In the genomic region with DNA sequence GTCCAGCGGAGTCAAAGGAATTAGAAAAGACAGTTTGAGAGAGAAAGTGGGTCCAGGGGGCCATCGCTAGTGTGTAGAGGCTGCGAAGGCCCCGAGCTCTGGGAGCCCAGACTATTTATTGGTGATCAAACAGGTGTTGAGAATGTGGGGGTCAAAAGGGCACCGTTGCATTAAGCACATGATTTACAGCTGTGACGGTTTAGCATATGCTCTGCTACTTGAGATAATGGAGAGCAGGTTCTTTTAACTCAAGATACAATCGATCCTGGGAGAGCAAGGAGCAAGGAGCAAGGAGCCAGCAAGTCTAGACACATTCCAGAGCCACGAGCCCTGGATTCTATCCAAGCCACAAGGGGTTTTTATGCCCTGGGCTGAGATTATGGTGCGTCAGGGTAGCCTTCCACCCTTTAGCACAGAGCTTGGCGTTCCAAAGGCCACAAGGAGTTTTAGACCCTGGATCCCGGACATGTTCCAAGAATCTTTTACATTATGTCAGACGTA, we compare ENCODE assay signal across 8 cellular contexts.
A peak's percentile ranks its signal among the peaks of the same experiment; 100 is the strongest.
DNase-seq lines count a peak whose midpoint lies in the region; TF ChIP-seq lines count a peak whose summit lies in the region.
"Not testable (repeated sequence)": the region's sequence is repeated elsewhere in the genome, so short reads cannot be mapped to it uniquely, and the experiment has no call there.

No MANE protein-coding gene starts in this region.

- not testable (repeated sequence) for H3K18ac ChIP-seq in trophoblast cell (ENCODE audit: low read length)

- not testable (repeated sequence) for H2BK12ac ChIP-seq in trophoblast cell (ENCODE audit: low read length)

- POLR2A ChIA-PET in PC-9 (lab: Charles Lee; ENCODE audit: unreplicated experiment) = not testable (repeated sequence)

- H2BK120ac ChIP-seq in trophoblast cell (ENCODE audit: insufficient read depth, low read length, poor library complexity) = not testable (repeated sequence)

- CTCF ChIA-PET in PC-9 (lab: Charles Lee) = not testable (repeated sequence)

- not testable (repeated sequence) for H3K27me3 Mint-ChIP-seq in glutamatergic neuron (ENCODE audit: unreplicated experiment)

- not testable (repeated sequence) for H3K36me3 Mint-ChIP-seq in glutamatergic neuron (ENCODE audit: unreplicated experiment)

- H3F3A ChIP-seq in PC-9 (ENCODE audit: insufficient read depth, low read depth) = not testable (repeated sequence)

- H3K4me1 ChIP-seq in PC-9 (replicated peaks; ENCODE audit: insufficient read depth); trophoblast cell (ENCODE audit: control insufficient read depth in 1 of 2, insufficient read depth in 2 of 2, low read length in 2 of 2): not testable (repeated sequence)

- H4K20me1 ChIP-seq in PC-9 (ENCODE audit: insufficient read depth) = not testable (repeated sequence)

- H3K4me1 Mint-ChIP-seq in glutamatergic neuron (ENCODE audit: low read depth, unreplicated experiment) = peaks cover 32% of the 10 kb centered on the region

- H3K4me3 Mint-ChIP-seq in glutamatergic neuron (ENCODE audit: unreplicated experiment) = peak overlapping the region; percentile 30

- WGBS in trophoblast cell (ENCODE audit: extremely low coverage, insufficient coverage, insufficient read length) = no CpG with 5 or more reads among the region's 12 CpGs

- not testable (repeated sequence) for H3K27ac ChIP-seq in PC-9
- H3K27ac ChIP-seq in WERI-Rb-1 (peak overlapping the region; percentile 80), trophoblast cell (ENCODE audit: low read depth, low read length) (peak overlapping the region; percentile 82)

- intact Hi-C loops in PC-9 (cut with micrococcal nuclease; ENCODE audit: unreplicated experiment) = not testable (repeated sequence)

- not testable (repeated sequence) for H3K36me3 ChIP-seq in PC-9 (ENCODE audit: low read depth); WERI-Rb-1; trophoblast cell (ENCODE audit: control insufficient read depth in 1 of 2, insufficient read depth in 2 of 2, low read length in 2 of 2)

- not testable (repeated sequence) for H3K79me1 ChIP-seq in trophoblast cell (ENCODE audit: low read length)

- not testable (repeated sequence) for BruUV-seq in PC-9 (replicated peaks; lab: Mats Ljungman, UMichigan)

- not testable (repeated sequence) for TF ChIP-seq CTCF in PC-9 (conservative IDR thresholded peaks at IDR 0.05); WERI-Rb-1 (IDR thresholded peaks at IDR 0.05; ENCODE audit: low read depth, low read length); choroid plexus epithelial cell (conservative IDR thresholded peaks at IDR 0.05; ENCODE audit: low read depth, low read length); glutamatergic neuron (IDR thresholded peaks at IDR 0.05; ENCODE audit: partially characterized antibody, unreplicated experiment)

- H3K27ac Mint-ChIP-seq in glutamatergic neuron (ENCODE audit: unreplicated experiment) = not testable (repeated sequence)

- not testable (repeated sequence) for H2BK5ac ChIP-seq in trophoblast cell (ENCODE audit: low read depth, low read length, poor library complexity)

- H3K4me3 ChIP-seq in PC-9; WERI-Rb-1 (ENCODE audit: low read depth, low read length); choroid plexus epithelial cell (ENCODE audit: low read depth, low read length); trophoblast cell (ENCODE audit: low read depth, low read length): not testable (repeated sequence)

- H3K9me2 ChIP-seq in PC-9 (ENCODE audit: insufficient read depth) = not testable (repeated sequence)

- H3K9me3 Mint-ChIP-seq in glutamatergic neuron (ENCODE audit: unreplicated experiment) = not testable (repeated sequence)

- not testable (repeated sequence) for H2AK5ac ChIP-seq in trophoblast cell (ENCODE audit: low read length)

- not testable (repeated sequence) for H3K9ac ChIP-seq in trophoblast cell (ENCODE audit: low read length)

- H4K91ac ChIP-seq in trophoblast cell (ENCODE audit: low read depth, low read length) = not testable (repeated sequence)

- not testable (repeated sequence) for H3K79me2 ChIP-seq in PC-9 (ENCODE audit: low read depth); trophoblast cell (ENCODE audit: control insufficient read depth, insufficient read depth, low read length, poor library complexity)

- DNase-seq in A172 (ENCODE audit: low spot score) (peak; percentile 85), ELF-1 (ENCODE audit: low read depth, low spot score) (peak; percentile 42), NCI-H1105 treated with DMSO at 0.1 percent for 48 hours (lab: John Stamatoyannopoulos, UW) (peak; percentile 16), PC-9 (peak; percentile 34 to 46), WERI-Rb-1 (peak; percentile 74), choroid plexus epithelial cell (ENCODE audit: low read depth) (peak; percentile 71), trophoblast cell (peak; percentile 91 to 92)
- DNase-seq in glutamatergic neuron = not testable (repeated sequence)

- H3K9me3 ChIP-seq in PC-9 (ENCODE audit: insufficient read depth, low read depth); WERI-Rb-1 (ENCODE audit: severe bottlenecking); trophoblast cell (ENCODE audit: insufficient read depth, low read depth, low read length): not testable (repeated sequence)

- not testable (repeated sequence) for H4K8ac ChIP-seq in trophoblast cell (ENCODE audit: low read depth, low read length)

- H3K4ac ChIP-seq in trophoblast cell (ENCODE audit: low read depth, low read length) = not testable (repeated sequence)

- H2AFZ ChIP-seq in PC-9; trophoblast cell (ENCODE audit: insufficient read depth, low read length, poor library complexity): not testable (repeated sequence)

- H4K12ac ChIP-seq in trophoblast cell (ENCODE audit: low read depth, low read length) = not testable (repeated sequence)

- H3K4me2 ChIP-seq in PC-9; trophoblast cell (ENCODE audit: low read length): not testable (repeated sequence)

- not testable (repeated sequence) for H3K14ac ChIP-seq in trophoblast cell (ENCODE audit: low read length)

- not testable (repeated sequence) for H3K27me3 ChIP-seq in PC-9 (ENCODE audit: insufficient read depth, low read depth); WERI-Rb-1 (ENCODE audit: insufficient read depth, low read depth, severe bottlenecking); trophoblast cell (ENCODE audit: insufficient read depth, low read length)

- not testable (repeated sequence) for H3K23ac ChIP-seq in trophoblast cell (ENCODE audit: low read length)
